8 cellular contexts compared by ENCODE assay signal in the genomic region with DNA sequence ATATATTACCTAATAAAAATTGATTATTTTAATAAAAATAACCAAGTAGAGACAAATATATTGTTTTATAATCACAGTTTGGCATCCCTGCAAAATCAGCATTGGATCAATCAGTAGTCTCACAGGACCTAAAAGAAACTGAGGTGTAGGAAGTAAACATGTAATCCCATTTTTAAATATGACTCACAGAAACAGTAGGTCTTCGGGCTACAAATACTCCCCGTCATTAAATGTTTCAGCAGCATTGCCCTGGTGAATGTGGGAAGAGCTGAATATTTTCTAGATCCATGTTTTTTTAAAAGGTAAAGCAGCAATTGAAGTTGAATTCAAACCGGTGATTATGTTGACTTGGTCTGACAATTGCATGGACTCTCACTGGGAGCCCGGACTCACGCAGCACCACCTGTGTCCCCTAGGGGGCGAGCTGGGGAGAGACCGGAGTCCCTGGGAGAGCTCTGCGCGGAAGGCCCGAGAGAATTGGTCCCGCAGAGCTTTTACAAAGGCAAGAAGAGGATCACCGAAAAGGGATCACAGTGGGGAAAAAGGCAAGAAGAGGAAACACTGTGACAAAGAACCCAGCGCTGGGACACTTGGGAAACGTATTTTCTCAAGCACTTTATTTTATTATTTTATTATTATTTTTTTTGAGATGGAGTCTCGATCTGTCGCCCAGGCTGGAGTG. TPM values are rescaled to one million over a fixed set of nuclear protein-coding genes. Genes with fewer than 3 reads are reported as not detected.
DNase-seq lines count a peak whose midpoint lies in the region; ATAC-seq and TF ChIP-seq lines count a peak whose summit lies in the region.

No MANE protein-coding gene starts in this region.

- no peaks in the 10 kb centered on the region for H3K27me3 ChIP-seq in GM06990 (replicated peaks; ENCODE audit: control insufficient read depth, insufficient read depth, low read length)
- no peaks in the 10 kb centered on the region for H3K27me3 ChIP-seq in left lung

- peak overlapping the region; percentile 23; the same call in 1 of the 2 replicates for H3K4me3 ChIP-seq in GM06990 (replicated peaks; ENCODE audit: low read depth, low read length)
- H3K4me3 ChIP-seq in HFF-Myc (replicated peaks; ENCODE audit: low read depth, low read length) = no peak overlapping the region
- H3K4me3 ChIP-seq in left lung = no peak overlapping the region

- peak; percentile 84 for DNase-seq in GM06990 (ENCODE audit: extremely low read depth, insufficient read length)
- DNase-seq in HFF-Myc (ENCODE audit: extremely low read depth, low read depth) = no peak
- DNase-seq in NCI-H2227 (lab: John Stamatoyannopoulos, UW; ENCODE audit: unreplicated experiment) = peak; percentile 80
- DNase-seq in activated CD4-positive, alpha-beta T cell treated with anti-CD3 and anti-CD28 coated beads for 4 hours = peak; percentile 85 to 94
- peak; percentile 84 for DNase-seq in cerebellar cortex (ENCODE audit: low spot score)
- DNase-seq in left lung = peak; percentile 92 to 97
- peak; percentile 74 to 83 (median 75) for DNase-seq in stimulated activated CD4-positive, alpha-beta T cell treated with anti-CD3 and anti-CD28 coated beads, TNF-alpha, amount 100 ng/mL, for 1 hour (ENCODE audit: low read depth in 3 of 3, low spot score in 1 of 3)

- ATAC-seq in left lung (peak; percentile 94), GM21825 (IDR thresholded peaks at IDR 0.05; ENCODE audit: unreplicated experiment) (no peak)

- peak overlapping the region in 1 of 2 donors; percentile 97 for H3K27ac ChIP-seq in left lung

- no peaks in the 10 kb centered on the region for H3K36me3 ChIP-seq in GM06990 (ENCODE audit: control insufficient read depth, insufficient read depth, low read length)
- H3K36me3 ChIP-seq in left lung = no peaks in the 10 kb centered on the region

- intact Hi-C loops in left lung (cut with DNase I) = no loop called here

- no peaks in the 10 kb centered on the region for H3K9me3 ChIP-seq in left lung

- TF ChIP-seq CTCF in GM06990 (IDR thresholded peaks at IDR 0.05; ENCODE audit: insufficient read depth, low read length, poor library complexity, severe bottlenecking) (peak; percentile 97), HFF-Myc (IDR thresholded peaks at IDR 0.05; ENCODE audit: low read depth, low read length, missing control alignments) (peak; percentile 98), left lung (IDR thresholded peaks at IDR 0.05) (peak; percentile 90 to 97)

- H3K4me1 ChIP-seq in left lung = peaks cover 13 to 96% of the 10 kb centered on the region in 2 donors

RNA-seq across cellular contexts. Expression of a gene that starts 17.2 kb away (rescaled TPM):
- 10 to 100 TPM; 53.5 to 80.7 TPM for total RNA-seq in left lung
